Comparison of ENCODE assay signal across 8 cellular contexts in genomic region chr14:76812422-76813383, GRCh38. TPM values are rescaled to one million over a fixed set of nuclear protein-coding genes. Genes with fewer than 3 reads are reported as not detected.
A peak's percentile ranks its signal among the peaks of the same experiment; 100 is the strongest.
DNase-seq lines count a peak whose midpoint lies in the region; ATAC-seq and TF ChIP-seq lines count a peak whose summit lies in the region.

Gene ANGEL1, minus strand, starts transcription at chr14:76812882. Its CDS starts 55 bp downstream, at chr14:76812827.

- H3K4me3 ChIP-seq in lung: peak within 1 kb of the TSS; percentile 84

- DNase-seq in CMK (ENCODE audit: low read depth): peak; percentile 78
- peak; percentile 91 for DNase-seq in HT1080 (ENCODE audit: low read depth)
- peak; percentile 68 to 88 for DNase-seq in NOMO-1 (lab: John Stamatoyannopoulos, UW; ENCODE audit: unreplicated experiment in 2 of 2)
- peak; percentile 94 for DNase-seq in effector CD8-positive, alpha-beta T cell (lab: John Stamatoyannopoulos, UW)
- peak; percentile 96 for DNase-seq in lung (ENCODE audit: low spot score)
- DNase-seq in stimulated activated CD4-positive, alpha-beta T cell treated with anti-CD3 and anti-CD28 coated beads, TNF-alpha, amount 100 ng/mL, for 24 hours (ENCODE audit: low read depth in 3 of 3): peak; percentile 92 to 97 (median 93)

- CTCF ChIA-PET in activated CD8-positive, alpha-beta memory T cell treated with anti-CD3 and anti-CD28 coated beads for 36 hours (lab: Charles Lee): interaction anchor here (0.8 to 4.4 kb wide), 4 partner anchors 27 to 284 kb away, joined by 3 to 18 read pairs (median 3); no protein-coding TSS in a partner anchor

- no peaks in the 10 kb centered on the region for H3K27me3 ChIP-seq in lung (ENCODE audit: control insufficient read depth, insufficient read depth)

- peak within 1 kb of the TSS; percentile 89 to 92 for H3K27ac ChIP-seq in lung (ENCODE audit: low read depth in 1 of 2, low read length in 1 of 2)

- H3K36me3 ChIP-seq in lung (ENCODE audit: control insufficient read depth in 2 of 2, insufficient read depth in 2 of 2, low read length in 2 of 2): peaks cover 8 to 9% of the 10 kb centered on the region in 2 donors

- H3K4me1 ChIP-seq in lung (ENCODE audit: control insufficient read depth in 2 of 2, insufficient read depth in 2 of 2, low read length in 2 of 2): peaks cover 0 to 2% of the 10 kb centered on the region in 2 donors

- ATAC-seq in GM21367 (IDR thresholded peaks at IDR 0.05; ENCODE audit: unreplicated experiment) (peak; percentile 71), lung (ENCODE audit: insufficient read depth, low FRiP score) (peak; percentile 94)

- 3 to 5% methylated on average over 69 of the region's 69 CpGs for WGBS in lung, 2 donors

- TF ChIP-seq CTCF in lung (IDR thresholded peaks at IDR 0.05; ENCODE audit: control extremely low read depth, extremely low read depth): no peak

- no peaks in the 10 kb centered on the region for H3K9me3 ChIP-seq in lung (ENCODE audit: control insufficient read depth in 2 of 2, insufficient read depth in 1 of 2, low read length in 1 of 2)

- POLR2A ChIA-PET in activated CD8-positive, alpha-beta memory T cell treated with anti-CD3 and anti-CD28 coated beads for 36 hours (lab: Charles Lee): interaction anchor here (0.6 to 0.9 kb wide), 2 partner anchors 10 to 24 kb away, joined by 3 read pairs; no protein-coding TSS in a partner anchor

RNA-seq across cellular contexts. Expression of gene ANGEL1, which starts in this region (rescaled TPM):
- total RNA-seq in HT1080 (2014; rRNA removed; shearing (Covaris generic)): 3.5 and 6.3 TPM in 2 replicates
- polyA plus RNA-seq in HT1080 (2015; cell fraction: cytosol; rRNA removed): 5.7 and 7.0 TPM in 2 replicates
- 30.8 and 34.3 TPM in 2 replicates for polyA plus RNA-seq in HT1080 (2015; cell fraction: nucleus; rRNA removed)
- 10 to 100 TPM; 15.1 to 16.3 TPM for total RNA-seq in activated CD8-positive, alpha-beta memory T cell treated with anti-CD3 and anti-CD28 coated beads for 36 hours
- total RNA-seq in lung: 10 to 100 TPM; 19.5 to 20.4 TPM
- polyA plus RNA-seq in lung: 10 to 100 TPM; 10.4 to 10.5 TPM

Comparison
In these comparisons a context has a peak if more than half of its experiments do, and no peak if none do; other contexts are left out.
1. Peak in every context shown above with its lines: DNase-seq, ATAC-seq, H3K4me3 ChIP-seq and H3K27ac ChIP-seq.